Comparison of ENCODE assay signal across 8 cellular contexts in genomic region chr16:67244387-67245188, GRCh38. TPM values are rescaled to one million over a fixed set of nuclear protein-coding genes. Genes with fewer than 3 reads are reported as not detected.
A peak's percentile ranks its signal among the peaks of the same experiment; 100 is the strongest.
DNase-seq lines count a peak whose midpoint lies in the region; ATAC-seq and TF ChIP-seq lines count a peak whose summit lies in the region.

No MANE protein-coding gene starts in this region.

- peak overlapping the region; percentile 72 for H3K4me3 ChIP-seq in HFF-Myc (replicated peaks; ENCODE audit: low read depth, low read length)
- H3K4me3 ChIP-seq in NB4 (ENCODE audit: low read depth, low read length): peak overlapping the region; percentile 86
- no peak overlapping the region for H3K4me3 ChIP-seq in esophagus muscularis mucosa
- peak overlapping the region; percentile 82 to 88 for H3K4me3 ChIP-seq in neutrophil (ENCODE audit: low read depth in 1 of 2, low read length in 1 of 2)
- H3K4me3 ChIP-seq in thoracic aorta: peak overlapping the region; percentile 7

- peak overlapping the region; percentile 87 for H3K4me3 Mint-ChIP-seq in activated CD8-positive, alpha-beta memory T cell treated with anti-CD3 and anti-CD28 coated beads, Interleukin-2, amount 10 ng/mL, durations not matched to agents 7 days and 5 days

- intact Hi-C loops in esophagus muscularis mucosa (cut with DNase I): no loop called here

- H3K4me1 ChIP-seq in esophagus muscularis mucosa (peaks cover 79 to 89% (median 85%) of the 10 kb centered on the region in 4 donors), neutrophil (ENCODE audit: control insufficient read depth in 1 of 2, insufficient read depth in 1 of 2, low read depth in 1 of 2, low read length in 1 of 2) (peaks cover 53 to 63% of the 10 kb centered on the region in 2 experiments), thoracic aorta (ENCODE audit: control insufficient read depth in 1 of 2, low read depth in 2 of 2) (peaks cover 44 to 65% of the 10 kb centered on the region in 2 donors)

- peaks cover 4% of the 10 kb centered on the region for H3K27me3 Mint-ChIP-seq in activated CD8-positive, alpha-beta memory T cell treated with anti-CD3 and anti-CD28 coated beads, Interleukin-2, amount 10 ng/mL, durations not matched to agents 7 days and 5 days

- peaks cover 49% of the 10 kb centered on the region for H3K4me1 Mint-ChIP-seq in activated CD8-positive, alpha-beta memory T cell treated with anti-CD3 and anti-CD28 coated beads, Interleukin-2, amount 10 ng/mL, durations not matched to agents 7 days and 5 days

- WGBS in esophagus muscularis mucosa: 41% methylated on average over 5 of the region's 5 CpGs

- ATAC-seq in activated CD8-positive, alpha-beta memory T cell treated with anti-CD3 and anti-CD28 coated beads, Interleukin-2, amount 10 ng/mL, durations not matched to agents 7 days and 5 days: peak; percentile 69
- ATAC-seq in thoracic aorta (ENCODE audit: insufficient number of reproducible peaks, low FRiP score, low read depth): no peak

- CTCF ChIA-PET in GM10248 (lab: Yijun Ruan, JAX): interaction anchor here (0.9 to 5.3 kb wide), 13 partner anchors 11 to 319 kb away, joined by 3 to 32 read pairs (median 3); partner anchors contain the start of genes EXOC3L1 and TMEM208
- CTCF ChIA-PET in activated CD8-positive, alpha-beta memory T cell treated with anti-CD3 and anti-CD28 coated beads, Interleukin-2, amount 10 ng/mL, durations not matched to agents 7 days and 5 days (lab: Charles Lee): interaction anchor here (0.7 to 5.5 kb wide), 18 partner anchors 12 to 286 kb away, joined by 3 to 41 read pairs (median 4); partner anchors contain the start of genes E2F4, ELMO3, KCTD19 and LRRC36

- no peaks in the 10 kb centered on the region for H3K36me3 Mint-ChIP-seq in activated CD8-positive, alpha-beta memory T cell treated with anti-CD3 and anti-CD28 coated beads, Interleukin-2, amount 10 ng/mL, durations not matched to agents 7 days and 5 days

- H3K9me3 ChIP-seq in esophagus muscularis mucosa (no peaks in the 10 kb centered on the region), neutrophil (no peaks in the 10 kb centered on the region), thoracic aorta (no peaks in the 10 kb centered on the region)

- H3K27ac ChIP-seq in esophagus muscularis mucosa (replicated peaks in 1 of 4): peak overlapping the region; percentile 81 to 88 (median 84)
- H3K27ac ChIP-seq in neutrophil: peak overlapping the region; percentile 99
- peak overlapping the region; percentile 74 to 84 for H3K27ac ChIP-seq in thoracic aorta

- H3K9me3 Mint-ChIP-seq in activated CD8-positive, alpha-beta memory T cell treated with anti-CD3 and anti-CD28 coated beads, Interleukin-2, amount 10 ng/mL, durations not matched to agents 7 days and 5 days (ENCODE audit: low read depth): no peaks in the 10 kb centered on the region

- peak overlapping the region; percentile 93 for H3K27ac Mint-ChIP-seq in activated CD8-positive, alpha-beta memory T cell treated with anti-CD3 and anti-CD28 coated beads, Interleukin-2, amount 10 ng/mL, durations not matched to agents 7 days and 5 days

- TF ChIP-seq CTCF in GM10248 (IDR thresholded peaks at IDR 0.05; ENCODE audit: control extremely low read depth, extremely low read depth, low read depth, missing control alignments): no peak
- no peak for TF ChIP-seq CTCF in HFF-Myc (IDR thresholded peaks at IDR 0.05; ENCODE audit: low read depth, low read length, missing control alignments)
- no peak for TF ChIP-seq CTCF in NB4 (IDR thresholded peaks at IDR 0.05; ENCODE audit: low read depth, low read length)
- TF ChIP-seq CTCF in esophagus muscularis mucosa (IDR thresholded peaks at IDR 0.05): no peak
- peak; percentile 13 for TF ChIP-seq CTCF in neutrophil (IDR thresholded peaks at IDR 0.05)
- TF ChIP-seq CTCF in thoracic aorta (IDR thresholded peaks at IDR 0.05): no peak

- peaks cover 0 to 14% (median 3%) of the 10 kb centered on the region in 4 donors for H3K27me3 ChIP-seq in esophagus muscularis mucosa
- peaks cover 21% of the 10 kb centered on the region for H3K27me3 ChIP-seq in neutrophil
- H3K27me3 ChIP-seq in thoracic aorta (replicated peaks; ENCODE audit: insufficient read depth): no peaks in the 10 kb centered on the region

- H3K36me3 ChIP-seq in esophagus muscularis mucosa (peaks cover 0 to 4% (median 3%) of the 10 kb centered on the region in 4 donors), neutrophil (peaks cover 3% of the 10 kb centered on the region), thoracic aorta (no peaks in the 10 kb centered on the region)

- POLR2A ChIA-PET in GM10248 (lab: Yijun Ruan, JAX): interaction anchor here (0.6 to 1.9 kb wide), 4 partner anchors 9 to 18 kb away, joined by 3 to 8 read pairs (median 5); partner anchors contain the start of gene TMEM208

- TF ChIP-seq EP300 in esophagus muscularis mucosa (IDR thresholded peaks at IDR 0.05): no peak

- peak; percentile 86 for DNase-seq in GM10248 (ENCODE audit: extremely low spot score)
- peak; percentile 71 for DNase-seq in HFF-Myc (ENCODE audit: extremely low read depth, low read depth)
- peak; percentile 98 for DNase-seq in NB4 (ENCODE audit: low read depth)
- DNase-seq in activated CD8-positive, alpha-beta memory T cell treated with anti-CD3 and anti-CD28 coated beads, Interleukin-2, amount 10 ng/mL, durations not matched to agents 7 days and 5 days: peak; percentile 94
- DNase-seq in esophagus muscularis mucosa (ENCODE audit: extremely low spot score): no peak
- DNase-seq in thoracic aorta (ENCODE audit: low spot score): peak; percentile 36
- no peak for DNase-seq in NCI-H1048 (lab: John Stamatoyannopoulos, UW)

- TF ChIP-seq POLR2A in NB4 (IDR thresholded peaks at IDR 0.05; ENCODE audit: extremely low read depth, insufficient read length): no peak
- TF ChIP-seq POLR2A in esophagus muscularis mucosa (IDR thresholded peaks at IDR 0.05; ENCODE audit: low read depth): no peak

RNA-seq across cellular contexts. Expression of gene FHOD1, which starts 2.7 kb away (rescaled TPM):
- 100 to 1,000 TPM; 101 to 111 TPM for total RNA-seq in activated CD8-positive, alpha-beta memory T cell treated with anti-CD3 and anti-CD28 coated beads, Interleukin-2, amount 10 ng/mL, durations not matched to agents 7 days and 5 days
- total RNA-seq in esophagus muscularis mucosa (10 to 100 TPM in 2 of 4 donors, 1 to 10 TPM in 2; 8.0 to 15.6 (median 10.0) TPM), thoracic aorta (10 to 100 TPM; 28.5 to 31.7 TPM)

RNA-seq across cellular contexts. Expression of gene SLC9A5, which starts 4.2 kb away (rescaled TPM):
- 1 to 10 TPM; 5.4 to 6.2 TPM for total RNA-seq in activated CD8-positive, alpha-beta memory T cell treated with anti-CD3 and anti-CD28 coated beads, Interleukin-2, amount 10 ng/mL, durations not matched to agents 7 days and 5 days
- total RNA-seq in esophagus muscularis mucosa (under 1 TPM; 0.13 to 0.69 (median 0.37) TPM), thoracic aorta (1 to 10 TPM; 1.4 to 1.8 TPM)

RNA-seq across cellular contexts. Expression of gene TMEM208, which starts 17.7 kb away (rescaled TPM):
- total RNA-seq in activated CD8-positive, alpha-beta memory T cell treated with anti-CD3 and anti-CD28 coated beads, Interleukin-2, amount 10 ng/mL, durations not matched to agents 7 days and 5 days: 10 to 100 TPM; 32.3 to 39.7 TPM
- total RNA-seq in esophagus muscularis mucosa (10 to 100 TPM; 19.5 to 26.7 (median 23.8) TPM), thoracic aorta (10 to 100 TPM; 21.2 to 32.2 TPM)

RNA-seq across cellular contexts. Expression of gene PLEKHG4, which starts 34.7 kb away (rescaled TPM):
- 10 to 100 TPM in 1 of 2 experiments, 1 to 10 TPM in 1; 7.7 to 12.8 TPM for total RNA-seq in activated CD8-positive, alpha-beta memory T cell treated with anti-CD3 and anti-CD28 coated beads, Interleukin-2, amount 10 ng/mL, durations not matched to agents 7 days and 5 days
- 1 to 10 TPM; 3.0 to 8.7 (median 3.2) TPM for total RNA-seq in esophagus muscularis mucosa
- total RNA-seq in thoracic aorta: 10 to 100 TPM in 1 of 2 donors, 1 to 10 TPM in 1; 3.1 to 15.6 TPM

RNA-seq across cellular contexts. Expression of gene ELMO3, which starts 45.7 kb away (rescaled TPM):
- 1 to 10 TPM; 6.2 to 9.8 TPM for total RNA-seq in activated CD8-positive, alpha-beta memory T cell treated with anti-CD3 and anti-CD28 coated beads, Interleukin-2, amount 10 ng/mL, durations not matched to agents 7 days and 5 days
- total RNA-seq in esophagus muscularis mucosa: under 1 TPM; 0.33 to 0.83 (median 0.60) TPM
- total RNA-seq in thoracic aorta: 1 to 10 TPM; 1.4 TPM

Comparison
In these comparisons a context has a peak if more than half of its experiments do, and no peak if none do; other contexts are left out.
1. DNase-seq: peak in GM10248 (single experiment), HFF-Myc (single experiment), NB4 (single experiment), activated CD8-positive, alpha-beta memory T cell treated with anti-CD3 and anti-CD28 coated beads, Interleukin-2, amount 10 ng/mL, durations not matched to agents 7 days and 5 days (single experiment) and thoracic aorta (single experiment); none in esophagus muscularis mucosa (single experiment) and NCI-H1048 (single experiment).
2. H3K4me3 ChIP-seq: peak in HFF-Myc (single experiment), NB4 (single experiment), neutrophil (2 of 2) and thoracic aorta (single experiment); none in esophagus muscularis mucosa (0 of 4).
3. Peak in every context shown above with its lines, with median percentiles within 50 percentile points of each other: H3K27ac ChIP-seq.